In genomic region chr10:22427101-22427500, GRCh38 we compare ENCODE assay signal across 11 cellular contexts.
DNase-seq lines count a peak whose midpoint lies in the region; ATAC-seq and TF ChIP-seq lines count a peak whose summit lies in the region.
"Had no signal": no experiment of that assay in that cellular context is flagged by ENCODE, and none has a peak within 500 bp of the region (broad histone marks: within the 10 kb centered on the region; RNA-seq: fewer than 3 reads in every experiment).

No MANE protein-coding gene starts in this region.

- H3K9me2 ChIP-seq in PC-3 (replicated peaks; ENCODE audit: low read length): no peaks in the 10 kb centered on the region

- no peaks in the 10 kb centered on the region for H3K9me3 ChIP-seq in cardiac muscle cell (ENCODE audit: low read depth)
- H3K9me3 ChIP-seq in right atrium auricular region: no peaks in the 10 kb centered on the region
- no peaks in the 10 kb centered on the region for H3K9me3 ChIP-seq in PC-3 (ENCODE audit: low read length)
- no peaks in the 10 kb centered on the region for H3K9me3 ChIP-seq in upper lobe of right lung
- H3K9me3 ChIP-seq: prostate gland had no signal

- peak overlapping the region; percentile 69 for H3K9ac ChIP-seq in PC-3 (ENCODE audit: low read length)

- H3K27ac ChIP-seq in cardiac muscle cell: no peak overlapping the region
- H3K27ac ChIP-seq in right atrium auricular region: no peak overlapping the region
- peak overlapping the region; percentile 95 for H3K27ac ChIP-seq in PC-3 (ENCODE audit: low read length)
- H3K27ac ChIP-seq in foreskin keratinocyte: no peak overlapping the region
- H3K27ac ChIP-seq in upper lobe of right lung: no peak overlapping the region
- H3K27ac ChIP-seq: prostate gland had no signal

- DNase-seq in cardiac muscle cell (ENCODE audit: low read depth in 1 of 2, low spot score in 1 of 2) (peak; percentile 26), right atrium auricular region (ENCODE audit: low spot score) (no peak), PC-3 (peak; percentile 70), foreskin keratinocyte (peak in 1 of 2 donors; percentile 34), upper lobe of right lung (no peak), DMS153 treated with DMSO at 0.1 percent for 48 hours (lab: John Stamatoyannopoulos, UW; ENCODE audit: unreplicated experiment) (no peak), SKM-1 treated with dmso at 0.1 percent for 144 hours (lab: John Stamatoyannopoulos, UW; ENCODE audit: unreplicated experiment) (no peak)
- DNase-seq: activated CD4-positive, alpha-beta T cell treated with anti-CD3 and anti-CD28 coated beads for 4 hours; NCI-H526 treated with DMSO at 0.1 percent for 48 hours had no signal

- no peak overlapping the region for H3K4me3 ChIP-seq in cardiac muscle cell
- no peak overlapping the region for H3K4me3 ChIP-seq in right atrium auricular region
- H3K4me3 ChIP-seq in PC-3 (ENCODE audit: low read length): peak overlapping the region; percentile 57
- no peak overlapping the region for H3K4me3 ChIP-seq in upper lobe of right lung
- H3K4me3 ChIP-seq: prostate gland had no signal

- no peaks in the 10 kb centered on the region for H4K20me1 ChIP-seq in PC-3 (ENCODE audit: low read length)

- H3F3A ChIP-seq in PC-3 (ENCODE audit: low read length, unreplicated experiment): peaks cover 17% of the 10 kb centered on the region

- H3K27me3 ChIP-seq in cardiac muscle cell (peaks cover 3% of the 10 kb centered on the region), right atrium auricular region (no peaks in the 10 kb centered on the region), PC-3 (ENCODE audit: low read length) (no peaks in the 10 kb centered on the region), foreskin keratinocyte (no peaks in the 10 kb centered on the region), upper lobe of right lung (peaks cover 4% of the 10 kb centered on the region)

- ATAC-seq in PC-3: peak; percentile 69
- peak; percentile 46 for ATAC-seq in foreskin keratinocyte
- ATAC-seq in upper lobe of right lung: peak; percentile 47
- no peak for ATAC-seq in GM19328 (IDR thresholded peaks at IDR 0.05; ENCODE audit: unreplicated experiment)

- POLR2A ChIA-PET in PC-3 (lab: Charles Lee; ENCODE audit: unreplicated experiment): interaction anchor here (0.6 kb wide), 2 partner anchors 11 to 103 kb away, joined by 4 to 5 read pairs; no protein-coding TSS in a partner anchor

- CTCF ChIA-PET in PC-3 (lab: Charles Lee): no interaction called here

- TF ChIP-seq CTCF in cardiac muscle cell (IDR thresholded peaks at IDR 0.05; ENCODE audit: low read depth, low read length) (no peak), right atrium auricular region (IDR thresholded peaks at IDR 0.05) (no peak), PC-3 (conservative IDR thresholded peaks at IDR 0.05; ENCODE audit: low read depth, low read length) (no peak), foreskin keratinocyte (conservative IDR thresholded peaks at IDR 0.05) (no peak), upper lobe of right lung (IDR thresholded peaks at IDR 0.05) (no peak)

- H3K79me2 ChIP-seq in PC-3 (ENCODE audit: low read length): no peaks in the 10 kb centered on the region

- H3K36me3 ChIP-seq in cardiac muscle cell (no peaks in the 10 kb centered on the region), right atrium auricular region (no peaks in the 10 kb centered on the region), PC-3 (ENCODE audit: low read depth, low read length) (no peaks in the 10 kb centered on the region), upper lobe of right lung (no peaks in the 10 kb centered on the region)
- H3K36me3 ChIP-seq: prostate gland had no signal

- no peak overlapping the region for H2AFZ ChIP-seq in PC-3 (ENCODE audit: low read length)

- intact Hi-C loops in PC-3 (cut with micrococcal nuclease): loop anchor here (5.0 kb wide), 4 partner anchors 85 to 560 kb away; partner anchors contain the start of gene COMMD3
- intact Hi-C loops in upper lobe of right lung (cut with DNase I): no loop called here

- BruUV-seq in PC-3 (replicated peaks; lab: Mats Ljungman, UMichigan): no TSS peak

- H3K4me1 ChIP-seq in cardiac muscle cell (ENCODE audit: low read depth) (peaks cover 22% of the 10 kb centered on the region), right atrium auricular region (no peaks in the 10 kb centered on the region), PC-3 (ENCODE audit: insufficient read depth, low read length) (peaks cover 41% of the 10 kb centered on the region), foreskin keratinocyte (peaks cover 36% of the 10 kb centered on the region), upper lobe of right lung (no peaks in the 10 kb centered on the region)
- H3K4me1 ChIP-seq: prostate gland had no signal

- H3K4me2 ChIP-seq in PC-3 (ENCODE audit: low read length): peak overlapping the region; percentile 84

Comparison
In these comparisons a context has a peak if more than half of its experiments do, and no peak if none do; other contexts are left out.
1. DNase-seq: peak in cardiac muscle cell (2 of 2) and PC-3 (single experiment); none in right atrium auricular region (single experiment), upper lobe of right lung (single experiment), DMS153 treated with DMSO at 0.1 percent for 48 hours (single experiment) and SKM-1 treated with dmso at 0.1 percent for 144 hours (single experiment).